In the genomic region with DNA sequence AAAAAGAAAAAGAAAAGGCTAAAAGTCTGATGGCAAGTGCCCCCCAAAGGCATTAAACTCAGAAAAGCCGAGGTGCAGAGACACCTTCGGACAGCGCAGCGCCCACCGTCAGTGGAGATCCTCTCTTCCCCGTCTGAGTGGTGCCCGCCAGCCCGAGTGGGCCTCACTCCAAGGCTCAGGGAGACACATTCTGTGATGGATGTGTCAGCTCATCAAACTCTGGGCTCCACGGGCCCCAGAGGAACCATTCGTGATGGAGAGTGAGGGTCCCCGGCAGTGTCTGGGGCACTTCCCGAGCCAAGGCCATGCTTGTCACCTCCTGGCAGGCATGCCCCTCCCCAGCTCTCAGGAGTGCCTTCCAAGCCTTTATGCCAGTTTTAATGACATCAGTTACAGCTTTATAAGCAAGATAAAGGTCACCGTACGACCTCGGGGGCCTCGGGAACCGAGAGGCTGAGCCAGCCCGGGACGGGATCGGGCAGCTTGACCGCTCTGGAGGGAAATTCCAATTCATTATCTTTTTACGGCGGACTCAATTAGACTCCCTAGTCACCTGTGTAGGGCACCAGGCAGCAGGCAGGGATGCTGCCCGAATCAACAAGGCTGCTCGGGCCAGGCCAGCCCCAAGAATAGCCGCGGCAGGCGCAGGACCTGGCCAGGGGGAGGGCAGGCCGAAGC, we compare ENCODE assay signal across 29 cellular contexts.
"Had no signal": no experiment of that assay in that cellular context is flagged by ENCODE, and none has a peak within 500 bp of the region (broad histone marks: within the 10 kb centered on the region; RNA-seq: fewer than 3 reads in every experiment).

No MANE protein-coding gene starts in this region.

- H3K4me3 Mint-ChIP-seq: activated CD4-positive, alpha-beta memory T cell treated with anti-CD3 and anti-CD28 coated beads, Interleukin-2, amount 10 ng/mL, durations not matched to agents 7 days and 5 days; activated CD4-positive, alpha-beta T cell treated with anti-CD3 and anti-CD28 coated beads, Interleukin-2, amount 10 ng/mL, durations not matched to agents 7 days and 5 days; activated naive CD4-positive, alpha-beta T cell treated with anti-CD3 and anti-CD28 coated beads, Interleukin-2, amount 10 ng/mL, durations not matched to agents 7 days and 5 days; activated naive CD8-positive, alpha-beta T cell treated with anti-CD3 and anti-CD28 coated beads, Interleukin-2, amount 10 ng/mL, durations not matched to agents 7 days and 5 days; activated T-cell treated with anti-CD3 and anti-CD28 coated beads, Interleukin-2, amount 50 U/mL, for 24 hours; stimulated activated effector memory CD8-positive, alpha-beta T cell treated with anti-CD3 and anti-CD28 coated beads, Interleukin-12 subunit alpha, Interleukin-12 subunit beta, amount 100 ng/mL, for 72 hours; stimulated activated naive CD8-positive, alpha-beta T cell treated with anti-CD3 and anti-CD28 coated beads, Interleukin-15, Interleukin-2, amounts not matched to agents 100 ng/mL and 50 ng/mL, for 24 hours; T-helper 17 cell; WTC11 had no signal

- H3K27ac ChIP-seq: brain microvascular endothelial cell, heart left ventricle, parathyroid adenoma, right lobe of liver, thoracic aorta, uterus had no signal

- H3K9me3 Mint-ChIP-seq: activated CD4-positive, alpha-beta memory T cell treated with anti-CD3 and anti-CD28 coated beads, Interleukin-2, amount 10 ng/mL, durations not matched to agents 7 days and 5 days; activated CD4-positive, alpha-beta T cell treated with anti-CD3 and anti-CD28 coated beads, Interleukin-2, amount 10 ng/mL, durations not matched to agents 7 days and 5 days; activated naive CD4-positive, alpha-beta T cell treated with anti-CD3 and anti-CD28 coated beads, Interleukin-2, amount 10 ng/mL, durations not matched to agents 7 days and 5 days; activated naive CD8-positive, alpha-beta T cell treated with anti-CD3 and anti-CD28 coated beads, Interleukin-2, amount 10 ng/mL, durations not matched to agents 7 days and 5 days; activated T-cell treated with anti-CD3 and anti-CD28 coated beads, Interleukin-2, amount 50 U/mL, for 24 hours; stimulated activated effector memory CD8-positive, alpha-beta T cell treated with anti-CD3 and anti-CD28 coated beads, Interleukin-12 subunit alpha, Interleukin-12 subunit beta, amount 100 ng/mL, for 72 hours; stimulated activated naive CD8-positive, alpha-beta T cell treated with anti-CD3 and anti-CD28 coated beads, Interleukin-15, Interleukin-2, amounts not matched to agents 100 ng/mL and 50 ng/mL, for 24 hours; WTC11 had no signal

- ATAC-seq: heart left ventricle; right lobe of liver; SK-N-SH treated with all-trans-retinoic acid at 6 μM for 48 hours; stimulated activated effector memory CD8-positive, alpha-beta T cell treated with anti-CD3 and anti-CD28 coated beads, Interleukin-12 subunit alpha, Interleukin-12 subunit beta, amount 100 ng/mL, for 72 hours; T-helper 17 cell; WTC11 had no signal

- H3K36me3 ChIP-seq: brain microvascular endothelial cell, heart left ventricle, right lobe of liver, thoracic aorta, uterus had no signal

- H3K4me1 Mint-ChIP-seq: activated CD4-positive, alpha-beta memory T cell treated with anti-CD3 and anti-CD28 coated beads, Interleukin-2, amount 10 ng/mL, durations not matched to agents 7 days and 5 days; activated CD4-positive, alpha-beta T cell treated with anti-CD3 and anti-CD28 coated beads, Interleukin-2, amount 10 ng/mL, durations not matched to agents 7 days and 5 days; activated naive CD4-positive, alpha-beta T cell treated with anti-CD3 and anti-CD28 coated beads, Interleukin-2, amount 10 ng/mL, durations not matched to agents 7 days and 5 days; activated naive CD8-positive, alpha-beta T cell treated with anti-CD3 and anti-CD28 coated beads, Interleukin-2, amount 10 ng/mL, durations not matched to agents 7 days and 5 days; stimulated activated effector memory CD8-positive, alpha-beta T cell treated with anti-CD3 and anti-CD28 coated beads, Interleukin-12 subunit alpha, Interleukin-12 subunit beta, amount 100 ng/mL, for 72 hours; T-helper 17 cell; WTC11 had no signal

- H3K36me3 Mint-ChIP-seq: activated naive CD4-positive, alpha-beta T cell treated with anti-CD3 and anti-CD28 coated beads, Interleukin-2, amount 10 ng/mL, durations not matched to agents 7 days and 5 days; activated naive CD8-positive, alpha-beta T cell treated with anti-CD3 and anti-CD28 coated beads, Interleukin-2, amount 10 ng/mL, durations not matched to agents 7 days and 5 days; stimulated activated effector memory CD8-positive, alpha-beta T cell treated with anti-CD3 and anti-CD28 coated beads, Interleukin-12 subunit alpha, Interleukin-12 subunit beta, amount 100 ng/mL, for 72 hours; WTC11 had no signal

- DNase-seq: activated CD4-positive, alpha-beta memory T cell treated with anti-CD3 and anti-CD28 coated beads, Interleukin-2, amount 10 ng/mL, durations not matched to agents 7 days and 5 days; activated CD4-positive, alpha-beta T cell treated with anti-CD3 and anti-CD28 coated beads for 1 hour; activated CD4-positive, alpha-beta T cell treated with anti-CD3 and anti-CD28 coated beads, Interleukin-2, amount 10 ng/mL, durations not matched to agents 7 days and 5 days; activated CD8-positive, alpha-beta memory T cell treated with anti-CD3 and anti-CD28 coated beads, Interleukin-2, amount 50 U/mL, for 48 hours; activated gamma-delta T cell; activated naive CD4-positive, alpha-beta T cell treated with anti-CD3 and anti-CD28 coated beads, Interleukin-2, amount 10 ng/mL, durations not matched to agents 7 days and 5 days; activated naive CD8-positive, alpha-beta T cell treated with anti-CD3 and anti-CD28 coated beads, Interleukin-2, amount 10 ng/mL, durations not matched to agents 7 days and 5 days; activated T-cell treated with anti-CD3 and anti-CD28 coated beads, Interleukin-2, amount 50 U/mL, for 24 hours; brain microvascular endothelial cell; caudate nucleus; mesendoderm; occipital lobe; stimulated activated CD4-positive, alpha-beta T cell treated with anti-CD3 and anti-CD28 coated beads, Interleukin-12 subunit alpha, Interleukin-12 subunit beta, amount 100 ng/mL, for 4 hours; stimulated activated CD4-positive, alpha-beta T cell treated with anti-CD3 and anti-CD28 coated beads, Interleukin-4, amount 100 ng/mL, for 1 hour; T-helper 17 cell; T1000; trophoblast cell; uterus had no signal

- FAIRE-seq: astrocyte, endothelial cell of umbilical vein had no signal

- H3K4me3 ChIP-seq: heart left ventricle, lung, right lobe of liver, thoracic aorta, uterus had no signal

- H3K4me1 ChIP-seq: heart left ventricle, parathyroid adenoma, right lobe of liver, uterus had no signal

- H3K9me3 ChIP-seq: heart left ventricle, right lobe of liver, thoracic aorta, uterus had no signal

- H3K9ac ChIP-seq: parathyroid adenoma had no signal

- H3K27ac Mint-ChIP-seq: activated CD4-positive, alpha-beta memory T cell treated with anti-CD3 and anti-CD28 coated beads, Interleukin-2, amount 10 ng/mL, durations not matched to agents 7 days and 5 days; activated naive CD4-positive, alpha-beta T cell treated with anti-CD3 and anti-CD28 coated beads, Interleukin-2, amount 10 ng/mL, durations not matched to agents 7 days and 5 days; activated naive CD8-positive, alpha-beta T cell treated with anti-CD3 and anti-CD28 coated beads, Interleukin-2, amount 10 ng/mL, durations not matched to agents 7 days and 5 days; activated T-cell treated with anti-CD3 and anti-CD28 coated beads, Interleukin-2, amount 50 U/mL, for 24 hours; stimulated activated effector memory CD8-positive, alpha-beta T cell treated with anti-CD3 and anti-CD28 coated beads, Interleukin-12 subunit alpha, Interleukin-12 subunit beta, amount 100 ng/mL, for 72 hours; stimulated activated naive CD8-positive, alpha-beta T cell treated with anti-CD3 and anti-CD28 coated beads, Interleukin-15, Interleukin-2, amounts not matched to agents 100 ng/mL and 50 ng/mL, for 24 hours; T-helper 17 cell; WTC11 had no signal

- H3K27me3 Mint-ChIP-seq: activated CD4-positive, alpha-beta memory T cell treated with anti-CD3 and anti-CD28 coated beads, Interleukin-2, amount 10 ng/mL, durations not matched to agents 7 days and 5 days; activated CD4-positive, alpha-beta T cell treated with anti-CD3 and anti-CD28 coated beads, Interleukin-2, amount 10 ng/mL, durations not matched to agents 7 days and 5 days; activated naive CD4-positive, alpha-beta T cell treated with anti-CD3 and anti-CD28 coated beads, Interleukin-2, amount 10 ng/mL, durations not matched to agents 7 days and 5 days; activated naive CD8-positive, alpha-beta T cell treated with anti-CD3 and anti-CD28 coated beads, Interleukin-2, amount 10 ng/mL, durations not matched to agents 7 days and 5 days; activated T-cell treated with anti-CD3 and anti-CD28 coated beads, Interleukin-2, amount 50 U/mL, for 24 hours; stimulated activated naive CD8-positive, alpha-beta T cell treated with anti-CD3 and anti-CD28 coated beads, Interleukin-15, Interleukin-2, amounts not matched to agents 100 ng/mL and 50 ng/mL, for 24 hours; T-helper 17 cell had no signal
